Comparison of ENCODE assay signal across 26 cellular contexts in genomic region chr4:47669946-47670345, GRCh38.
A peak's percentile ranks its signal among the peaks of the same experiment; 100 is the strongest.
DNase-seq lines count a peak whose midpoint lies in the region; ATAC-seq and TF ChIP-seq lines count a peak whose summit lies in the region.
"Had no signal": no experiment of that assay in that cellular context is flagged by ENCODE, and none has a peak within 500 bp of the region (broad histone marks: within the 10 kb centered on the region; RNA-seq: fewer than 3 reads in every experiment).

No MANE protein-coding gene starts in this region.

- peak; percentile 21 for ATAC-seq in left ventricle myocardium superior
- ATAC-seq: activated CD4-positive, CD25-positive, alpha-beta regulatory T cell treated with anti-CD3 and anti-CD28 coated beads, Interleukin-2, amount 50 U/mL, for 24 hours; activated T-helper 17 cell treated with anti-CD3 and anti-CD28 coated beads, Interleukin-2, amount 50 U/mL, for 72 hours; naive thymus-derived CD4-positive, alpha-beta T cell had no signal

- no peak for TF ChIP-seq CTCF in fibroblast of the aortic adventitia (IDR thresholded peaks at IDR 0.05; ENCODE audit: insufficient read depth, low read length)

- no peak overlapping the region for H3K4me3 ChIP-seq in fibroblast of the aortic adventitia (ENCODE audit: low read depth, low read length)
- H3K4me3 ChIP-seq: dorsolateral prefrontal cortex, left ventricle myocardium inferior, smooth muscle cell, transverse colon had no signal

- intact Hi-C loops in left ventricle myocardium superior (cut with micrococcal nuclease) (no loop called here), cardiac septum (cut with DNase I) (loop anchor here (5.0 kb wide), 1 partner anchor 262 kb away; no protein-coding TSS in a partner anchor)

- DNase-seq in left ventricle myocardium superior = no peak
- DNase-seq in cardiac septum (ENCODE audit: low spot score) = no peak
- DNase-seq in NCI-H510A treated with DMSO at 0.1 percent for 48 hours (lab: John Stamatoyannopoulos, UW) = peak; percentile 56
- peak; percentile 18 for DNase-seq in fibroblast of the aortic adventitia (ENCODE audit: low read depth)
- DNase-seq in 8988T = no peak
- no peak for DNase-seq in midbrain (lab: John Stamatoyannopoulos, UW)
- no peak for DNase-seq in stimulated activated CD4-positive, alpha-beta T cell treated with anti-CD3 and anti-CD28 coated beads, Interleukin-4, amount 100 ng/mL, for 4 hours
- DNase-seq in stimulated activated CD4-positive, alpha-beta T cell treated with anti-CD3 and anti-CD28 coated beads, Interleukin-2, amount 100 ng/mL, for 48 hours = no peak
- DNase-seq: activated CD4-positive, alpha-beta T cell treated with anti-CD3 and anti-CD28 coated beads, Interleukin-2, amount 50 U/mL, for 48 hours; activated CD8-positive, alpha-beta memory T cell treated with anti-CD3 and anti-CD28 coated beads, Interleukin-2, amount 50 U/mL, for 4 hours; anterior cingulate cortex; BE2C; DMS79 treated with DMSO at 0.1 percent for 48 hours; dorsolateral prefrontal cortex; GF-D8; left ventricle myocardium inferior; naive thymus-derived CD4-positive, alpha-beta T cell; NCI-H1048; NCI-H69; nucleus accumbens; RPMI8226; stimulated activated CD4-positive, alpha-beta T cell treated with anti-CD3 and anti-CD28 coated beads, Interleukin-1b, Interleukin-23, amount 100 ng/mL, for 48 hours; transverse colon had no signal

Comparison
In these comparisons a context has a peak if more than half of its experiments do, and no peak if none do; other contexts are left out.
1. DNase-seq: peak in NCI-H510A treated with DMSO at 0.1 percent for 48 hours (single experiment) and fibroblast of the aortic adventitia (single experiment); none in left ventricle myocardium superior (single experiment), cardiac septum (single experiment), 8988T (single experiment), midbrain (single experiment), stimulated activated CD4-positive, alpha-beta T cell treated with anti-CD3 and anti-CD28 coated beads, Interleukin-4, amount 100 ng/mL, for 4 hours (0 of 2) and stimulated activated CD4-positive, alpha-beta T cell treated with anti-CD3 and anti-CD28 coated beads, Interleukin-2, amount 100 ng/mL, for 48 hours (0 of 2).